ENCODE assay signal across 14 cellular contexts in the genomic region with DNA sequence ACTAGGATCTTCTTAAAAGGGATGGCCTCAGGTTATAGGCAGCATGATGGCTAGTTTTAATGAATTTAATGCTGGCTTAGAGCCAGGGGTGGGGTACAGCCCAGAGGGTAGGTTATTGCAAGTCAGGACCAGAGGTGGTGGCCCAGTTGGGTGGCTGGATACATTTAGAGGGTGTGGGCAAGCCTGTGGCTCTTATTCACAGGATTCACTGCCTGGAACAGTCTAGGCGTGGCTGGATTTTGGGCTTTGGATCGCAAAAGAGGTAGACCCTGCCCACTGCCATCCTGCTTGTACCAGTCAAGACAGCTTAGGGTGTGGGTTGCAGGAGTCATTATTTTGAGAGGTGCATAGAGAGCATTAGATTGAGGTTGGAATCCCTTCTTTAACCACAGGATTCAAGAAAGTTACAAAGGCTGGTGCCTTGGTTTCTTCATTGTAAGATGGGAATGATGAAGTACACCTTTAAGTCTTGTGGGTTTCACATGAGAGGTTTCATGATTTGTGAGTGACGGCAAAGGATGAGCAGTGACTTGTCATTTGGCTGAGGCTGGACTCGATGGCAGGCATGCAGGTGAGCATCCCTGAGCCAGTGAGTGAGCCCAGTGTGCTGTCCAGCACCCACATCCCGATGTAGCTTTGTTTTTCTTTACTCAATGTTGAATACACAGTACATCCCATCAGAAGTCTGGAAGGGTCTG.
A peak's percentile ranks its signal among the peaks of the same experiment; 100 is the strongest.
DNase-seq lines count a peak whose midpoint lies in the region; ATAC-seq, FAIRE-seq and TF ChIP-seq lines count a peak whose summit lies in the region.
"Had no signal": no experiment of that assay in that cellular context is flagged by ENCODE, and none has a peak within 500 bp of the region (broad histone marks: within the 10 kb centered on the region; RNA-seq: fewer than 3 reads in every experiment).

No MANE protein-coding gene starts in this region.

- no peaks in the 10 kb centered on the region for H3K79me2 ChIP-seq in ACC112 (ENCODE audit: control insufficient read depth, insufficient read depth, low read length, unreplicated experiment)
- H3K79me2 ChIP-seq in GM23248 (ENCODE audit: insufficient read depth): no peaks in the 10 kb centered on the region

- intact Hi-C loops in sigmoid colon (cut with DNase I): no loop called here

- H2AFZ ChIP-seq in ACC112 (ENCODE audit: low read length, unreplicated experiment) (no peak overlapping the region), GM23248 (no peak overlapping the region), mesenchymal stem cell (ENCODE audit: low read depth, low read length) (no peak overlapping the region)

- no peak overlapping the region for H2BK15ac ChIP-seq in mesenchymal stem cell (ENCODE audit: low read depth, poor library complexity, severe bottlenecking)

- H3K9me2 ChIP-seq in GM23248 (ENCODE audit: insufficient read depth): no peaks in the 10 kb centered on the region

- H2BK12ac ChIP-seq in mesenchymal stem cell (ENCODE audit: low read length in 2 of 2): peak overlapping the region in 1 of 2 experiments; percentile 8

- H2BK5ac ChIP-seq in mesenchymal stem cell (ENCODE audit: low read depth, low read length, poor library complexity, severe bottlenecking): no peak overlapping the region

- no peak for ATAC-seq in GM19455 (IDR thresholded peaks at IDR 0.05; ENCODE audit: unreplicated experiment)

- in situ Hi-C loops in GM23248 (cut with MboI): loop anchor here (25.0 kb wide), 1 partner anchor 96 kb away; the partner anchor contains the start of gene LGALS9

- H3K4me1 ChIP-seq in ACC112 (ENCODE audit: control insufficient read depth, insufficient read depth, low read length, unreplicated experiment) (peaks cover 30% of the 10 kb centered on the region), GM23248 (ENCODE audit: insufficient read depth) (peaks cover 15% of the 10 kb centered on the region), sigmoid colon (peaks cover 0 to 46% (median 36%) of the 10 kb centered on the region in 4 donors), mesenchymal stem cell (ENCODE audit: control insufficient read depth, insufficient read depth, low read depth, low read length) (peaks cover 55% of the 10 kb centered on the region)

- no peak overlapping the region for H4K91ac ChIP-seq in mesenchymal stem cell (ENCODE audit: low read length)

- no peaks in the 10 kb centered on the region for H4K20me1 ChIP-seq in GM23248 (ENCODE audit: insufficient read depth)

- H3F3A ChIP-seq in GM23248 (ENCODE audit: insufficient read depth): peaks cover 16% of the 10 kb centered on the region

- H3K4me3 ChIP-seq in ACC112 (ENCODE audit: low read depth, low read length) (peak overlapping the region; percentile 42; the same call in 1 of the 2 replicates), GM23248 (no peak overlapping the region), sigmoid colon (no peak overlapping the region), mesenchymal stem cell (ENCODE audit: insufficient read depth in 1 of 2, low read depth in 1 of 2, low read length in 2 of 2) (no peak overlapping the region)
- H3K4me3 ChIP-seq: lung had no signal

- H3K9me3 ChIP-seq in GM23248 (ENCODE audit: low read depth): no peaks in the 10 kb centered on the region
- H3K9me3 ChIP-seq in sigmoid colon: no peaks in the 10 kb centered on the region
- H3K9me3 ChIP-seq in mesenchymal stem cell (ENCODE audit: control insufficient read depth, low read length): no peaks in the 10 kb centered on the region

- no peak for TF ChIP-seq CTCF in sigmoid colon (IDR thresholded peaks at IDR 0.05)

- 98 to 100% methylated on average over 5 of the region's 5 CpGs for WGBS in GM23248 (ENCODE audit: low coverage in 1 of 2, low lambda C conversion rate in 2 of 2, missing lambda C conversion rate in 2 of 2), 2 experiments
- WGBS in sigmoid colon, 2 donors: 85 to 91% methylated on average over 5 of the region's 5 CpGs
- WGBS in mesenchymal stem cell: 97% methylated on average over 4 of the region's 5 CpGs

- H3K27ac ChIP-seq in ACC112 (ENCODE audit: low read depth, low read length): peak overlapping the region; percentile 92
- H3K27ac ChIP-seq in GM23248: no peak overlapping the region
- H3K27ac ChIP-seq in cingulate gyrus (ENCODE audit: low read depth, low read length): peak overlapping the region; percentile 80
- peak overlapping the region in 3 of 4 donors; percentile 65 to 85 (median 85) for H3K27ac ChIP-seq in sigmoid colon
- no peak overlapping the region for H3K27ac ChIP-seq in mesenchymal stem cell (ENCODE audit: low read length, poor library complexity, severe bottlenecking)

- peaks cover 28% of the 10 kb centered on the region for H3K79me1 ChIP-seq in mesenchymal stem cell (replicated peaks; ENCODE audit: low read length, poor library complexity, severe bottlenecking)

- DNase-seq in GM23248 (no peak), sigmoid colon (peak; percentile 56), mesenchymal stem cell (no peak), NCI-H146 treated with DMSO at 0.1 percent for 48 hours (lab: John Stamatoyannopoulos, UW; ENCODE audit: unreplicated experiment) (no peak), H54 (ENCODE audit: insufficient read length, low spot score) (no peak)
- DNase-seq: cerebellar nuclear complex, NCI-H1105 treated with DMSO at 0.1 percent for 48 hours, occipital lobe, RPMI8226, T-helper 2 cell had no signal

- TF ChIP-seq POLR2A in sigmoid colon (IDR thresholded peaks at IDR 0.05): no peak
- no peak for TF ChIP-seq POLR2A in H54 (IDR thresholded peaks at IDR 0.05; ENCODE audit: low read depth, low read length)

- no peak overlapping the region for H2AK5ac ChIP-seq in mesenchymal stem cell (ENCODE audit: low read length, severe bottlenecking)

- TF ChIP-seq EP300 in sigmoid colon (IDR thresholded peaks at IDR 0.05): no peak

- no peak overlapping the region for H3K4ac ChIP-seq in mesenchymal stem cell (ENCODE audit: low read depth in 1 of 2, low read length in 2 of 2)

- H3K23ac ChIP-seq in mesenchymal stem cell (ENCODE audit: low read length in 2 of 2): no peak overlapping the region

- H3K36me3 ChIP-seq in ACC112 (ENCODE audit: insufficient read depth, low read length): no peaks in the 10 kb centered on the region
- no peaks in the 10 kb centered on the region for H3K36me3 ChIP-seq in GM23248 (ENCODE audit: low read depth)
- no peaks in the 10 kb centered on the region for H3K36me3 ChIP-seq in sigmoid colon
- H3K36me3 ChIP-seq in mesenchymal stem cell (ENCODE audit: control insufficient read depth in 1 of 2, insufficient read depth in 2 of 2, low read depth in 1 of 2, low read length in 2 of 2): peaks cover 0 to 2% of the 10 kb centered on the region in 2 experiments

- no peak overlapping the region for H4K8ac ChIP-seq in mesenchymal stem cell (ENCODE audit: low read length)

- H3K4me2 ChIP-seq in GM23248 (ENCODE audit: unreplicated experiment) (no peak overlapping the region), mesenchymal stem cell (ENCODE audit: low read length, poor library complexity, severe bottlenecking) (no peak overlapping the region)

- no peak overlapping the region for H3K14ac ChIP-seq in mesenchymal stem cell (ENCODE audit: low read length in 2 of 2)

- H3K18ac ChIP-seq in mesenchymal stem cell (ENCODE audit: low read depth in 1 of 2, low read length in 2 of 2): peak overlapping the region in 1 of 2 experiments; percentile 30

- H3K27me3 ChIP-seq in ACC112 (ENCODE audit: insufficient read depth, low read length) (no peaks in the 10 kb centered on the region), GM23248 (replicated peaks; ENCODE audit: insufficient read depth) (no peaks in the 10 kb centered on the region), sigmoid colon (no peaks in the 10 kb centered on the region), mesenchymal stem cell (ENCODE audit: control insufficient read depth in 1 of 2, insufficient read depth in 1 of 2, low read length in 2 of 2) (peaks cover 0 to 3% of the 10 kb centered on the region in 2 experiments)

- peak overlapping the region; percentile 57; the same call in 1 of the 2 replicates for H3K9ac ChIP-seq in GM23248
- H3K9ac ChIP-seq in mesenchymal stem cell (ENCODE audit: low read length): no peak overlapping the region

- H2BK120ac ChIP-seq in mesenchymal stem cell (ENCODE audit: low read depth, low read length): no peak overlapping the region

- FAIRE-seq in H54 (lab: Jason Lieb, UNC): no peak

Comparison
In these comparisons a context has a peak if more than half of its experiments do, and no peak if none do; other contexts are left out.
1. H3K27ac ChIP-seq: peak in ACC112 (single experiment), cingulate gyrus (single experiment) and sigmoid colon (3 of 4); none in GM23248 (single experiment) and mesenchymal stem cell (single experiment).